In genomic region chr17:39889200-39889599, GRCh38 we compare ENCODE assay signal across 12 cellular contexts. TPM values are rescaled to one million over a fixed set of nuclear protein-coding genes. Genes with fewer than 3 reads are reported as not detected.
"Had no signal": no experiment of that assay in that cellular context is flagged by ENCODE, and none has a peak within 500 bp of the region (broad histone marks: within the 10 kb centered on the region; RNA-seq: fewer than 3 reads in every experiment).

No MANE protein-coding gene starts in this region.

- H3K27ac ChIP-seq: GM23248, HL-60 had no signal

- FAIRE-seq: K562 had no signal

- DNase-seq: GM23248, GOT3, H7, HFFc6, IMR-90, KG1 had no signal

- H3K9me3 Mint-ChIP-seq: HFFc6 had no signal

- H3K27ac Mint-ChIP-seq: HFFc6 had no signal

- H3K4me3 Mint-ChIP-seq: HFFc6 had no signal

- H3K36me3 ChIP-seq: HAP-1 had no signal

- H3K4me1 ChIP-seq: HAP-1 had no signal

- ATAC-seq: HCT116, K562 had no signal

- H3K4me3 ChIP-seq: GM23248, HAP-1, K562 had no signal

- H3K9me3 ChIP-seq: HAP-1 had no signal

- H2AFZ ChIP-seq: GM23248 had no signal

RNA-seq across cellular contexts. Expression of gene ZPBP2, which starts 21.2 kb away (rescaled TPM):
- total RNA-seq: GM23248, H4, H7, HFFc6, HT1080, IMR-90, K562 had no signal
- polyA plus RNA-seq: GM23248, IMR-90, K562 had no signal

RNA-seq across cellular contexts. Expression of gene IKZF3, which starts 25.1 kb away (rescaled TPM):
- total RNA-seq: GM23248, HFFc6, HT1080, IMR-90 had no signal
- polyA plus RNA-seq: IMR-90 had no signal

RNA-seq across cellular contexts. Expression of gene LRRC3C, which starts 38.3 kb away (rescaled TPM):
- total RNA-seq: GM23248, H4, H7, HFFc6, HT1080, IMR-90, K562 had no signal
- polyA plus RNA-seq: GM23248, IMR-90, K562 had no signal
